Comparison of ENCODE assay signal across 8 cellular contexts in the genomic region with DNA sequence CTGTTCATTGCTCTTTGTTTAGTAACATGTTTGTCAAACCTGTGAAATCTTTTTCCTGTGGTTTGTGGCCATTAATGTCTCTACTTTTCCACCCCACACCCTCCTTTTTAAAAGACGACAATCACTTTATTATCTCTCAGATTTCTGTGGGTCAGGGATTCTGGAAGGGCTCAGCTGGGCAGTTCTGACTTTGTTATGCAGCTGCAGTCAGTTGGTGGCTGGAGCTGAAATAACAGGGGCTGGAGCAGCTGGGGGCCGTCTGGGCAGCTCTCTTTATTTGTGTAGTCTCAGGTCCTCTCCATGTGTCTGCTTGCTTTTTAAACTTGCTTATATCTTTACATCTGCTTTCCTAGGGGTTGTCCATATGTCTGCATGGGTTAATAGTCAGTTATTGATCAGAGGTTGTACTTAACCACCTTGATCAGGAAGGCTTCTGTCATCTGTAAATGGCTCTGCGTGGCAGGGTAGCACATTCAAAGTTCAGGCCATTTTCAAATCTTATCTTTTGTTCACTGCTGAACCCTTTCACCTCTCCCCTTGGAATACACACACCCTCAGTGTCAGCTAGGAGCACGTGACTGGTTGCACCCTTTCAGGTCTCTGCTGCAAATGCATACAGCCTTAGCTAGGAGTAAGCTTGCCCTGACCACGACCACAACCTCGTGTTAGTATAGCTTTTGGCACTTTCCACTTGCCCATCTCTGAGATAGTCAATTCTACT. TPM values are rescaled to one million over a fixed set of nuclear protein-coding genes. Genes with fewer than 3 reads are reported as not detected.
A peak's percentile ranks its signal among the peaks of the same experiment; 100 is the strongest.
DNase-seq lines count a peak whose midpoint lies in the region; ATAC-seq and TF ChIP-seq lines count a peak whose summit lies in the region.

No MANE protein-coding gene starts in this region.

- H3K4me3 ChIP-seq in CD8-positive, alpha-beta memory T cell (ENCODE audit: low read length), result peak overlapping the region; percentile 17
- H3K4me3 ChIP-seq in NB4 (ENCODE audit: low read depth, low read length), result no peak overlapping the region

- peak overlapping the region; percentile 75 to 99 (median 98) for H3K27ac Mint-ChIP-seq in CD8-positive, alpha-beta memory T cell
- peak overlapping the region; percentile 30 to 67 (median 45) for H3K27ac Mint-ChIP-seq in nephron

- no peaks in the 10 kb centered on the region for H3K27me3 Mint-ChIP-seq in CD8-positive, alpha-beta memory T cell
- no peaks in the 10 kb centered on the region for H3K27me3 Mint-ChIP-seq in nephron (ENCODE audit: low read depth)

- no peaks in the 10 kb centered on the region for H3K36me3 ChIP-seq in CD8-positive, alpha-beta memory T cell (ENCODE audit: insufficient read depth, low read length)

- no peak for TF ChIP-seq CTCF in NB4 (IDR thresholded peaks at IDR 0.05; ENCODE audit: low read depth, low read length)
- TF ChIP-seq CTCF in nephron (IDR thresholded peaks at IDR 0.05; ENCODE audit: unreplicated experiment in 3 of 3), result no peak

- peaks cover 0 to 4% (median 2%) of the 10 kb centered on the region in 5 donors for H3K9me3 Mint-ChIP-seq in CD8-positive, alpha-beta memory T cell
- no peaks in the 10 kb centered on the region for H3K9me3 Mint-ChIP-seq in nephron

- H3K27ac ChIP-seq in CD8-positive, alpha-beta memory T cell (ENCODE audit: low read depth, low read length), result peak overlapping the region; percentile 43
- H3K27ac ChIP-seq in caudate nucleus (ENCODE audit: low read depth, low read length), result peak overlapping the region; percentile 89

- H3K36me3 Mint-ChIP-seq in CD8-positive, alpha-beta memory T cell, result peaks cover 8 to 37% (median 24%) of the 10 kb centered on the region in 3 donors
- H3K36me3 Mint-ChIP-seq in nephron (ENCODE audit: low read depth), result peaks cover 18% of the 10 kb centered on the region

- H3K4me1 Mint-ChIP-seq in CD8-positive, alpha-beta memory T cell, result peaks cover 72 to 91% (median 91%) of the 10 kb centered on the region in 3 donors
- peaks cover 21% of the 10 kb centered on the region for H3K4me1 Mint-ChIP-seq in nephron

- H3K27me3 ChIP-seq in CD8-positive, alpha-beta memory T cell (ENCODE audit: insufficient read depth, low read length, poor library complexity, severe bottlenecking), result no peaks in the 10 kb centered on the region

- H3K4me1 ChIP-seq in CD8-positive, alpha-beta memory T cell (ENCODE audit: insufficient read depth, low read length), result peaks cover 59% of the 10 kb centered on the region

- peak; percentile 6 to 77 (median 33) for DNase-seq in CD8-positive, alpha-beta memory T cell
- DNase-seq in NB4 (ENCODE audit: low read depth) (peak; percentile 42), caudate nucleus (lab: John Stamatoyannopoulos, UW) (peak in 21 of 61 donors; percentile 6 to 67 (median 22)), SW480 (ENCODE audit: low spot score) (no peak)

- no peaks in the 10 kb centered on the region for H3K9me3 ChIP-seq in CD8-positive, alpha-beta memory T cell (ENCODE audit: low read length)

- no peak for TF ChIP-seq POLR2A in NB4 (IDR thresholded peaks at IDR 0.05; ENCODE audit: extremely low read depth, insufficient read length)

- no peak for ATAC-seq in GM21367 (IDR thresholded peaks at IDR 0.05; ENCODE audit: unreplicated experiment)
- ATAC-seq in GM18519 (IDR thresholded peaks at IDR 0.05; ENCODE audit: low FRiP score, unreplicated experiment), result no peak
- no peak for ATAC-seq in HG03432 (IDR thresholded peaks at IDR 0.05; ENCODE audit: unreplicated experiment)

- POLR2A ChIA-PET in CD8-positive, alpha-beta memory T cell (lab: Charles Lee), result interaction anchor here (0.7 to 1.3 kb wide), 6 partner anchors 8 to 351 kb away, joined by 3 to 6 read pairs (median 4); no protein-coding TSS in a partner anchor

- peak overlapping the region; percentile 58 to 84 (median 71) for H3K4me3 Mint-ChIP-seq in CD8-positive, alpha-beta memory T cell
- H3K4me3 Mint-ChIP-seq in nephron, result no peak overlapping the region

- CTCF ChIA-PET in CD8-positive, alpha-beta memory T cell (lab: Charles Lee), result interaction anchor here (1.1 to 1.7 kb wide), 8 partner anchors 8 to 352 kb away, joined by 3 to 8 read pairs (median 4); no protein-coding TSS in a partner anchor

RNA-seq across cellular contexts. Expression of gene BORCS5, which starts 27.9 kb away (rescaled TPM):
- total RNA-seq in CD8-positive, alpha-beta memory T cell, result 10 to 100 TPM; 36.4 to 39.7 TPM
- polyA plus RNA-seq in CD8-positive, alpha-beta memory T cell, result 22.0 TPM

RNA-seq across cellular contexts. Expression of gene MANSC1, which starts 34.7 kb away (rescaled TPM):
- total RNA-seq in CD8-positive, alpha-beta memory T cell, result under 1 TPM; 0.31 to 0.42 TPM
- 0.49 TPM for polyA plus RNA-seq in CD8-positive, alpha-beta memory T cell

Comparison
In these comparisons a context has a peak if more than half of its experiments do, and no peak if none do; other contexts are left out.
1. H3K4me3 Mint-ChIP-seq: peak in CD8-positive, alpha-beta memory T cell (7 of 7); none in nephron (0 of 3).